ENCODE assay signal across 12 cellular contexts in the genomic region with DNA sequence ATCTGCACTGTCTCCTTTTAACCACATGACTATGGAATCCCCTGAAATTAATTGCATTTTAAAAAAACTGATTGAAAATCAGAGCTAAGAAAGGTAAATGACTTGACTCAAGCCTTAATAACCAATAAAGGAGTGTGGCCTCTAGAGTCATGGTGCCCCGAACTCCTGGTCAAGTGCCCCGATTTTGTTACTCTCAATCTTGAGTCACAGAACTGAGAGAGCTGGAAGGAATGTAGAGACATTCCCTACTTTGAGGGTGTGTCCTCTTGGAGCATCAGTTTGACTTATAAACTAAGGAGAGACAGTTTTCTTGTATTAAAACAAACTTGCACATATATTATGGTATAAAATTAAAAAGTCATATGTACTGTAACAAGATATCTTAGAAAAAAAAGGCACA. TPM values are rescaled to one million over a fixed set of nuclear protein-coding genes. Genes with fewer than 3 reads are reported as not detected.
DNase-seq lines count a peak whose midpoint lies in the region; ATAC-seq, FAIRE-seq and TF ChIP-seq lines count a peak whose summit lies in the region.
"Had no signal": no experiment of that assay in that cellular context is flagged by ENCODE, and none has a peak within 500 bp of the region (broad histone marks: within the 10 kb centered on the region; RNA-seq: fewer than 3 reads in every experiment).

No MANE protein-coding gene starts in this region.

- CTCF ChIA-PET in MCF 10A (lab: Yijun Ruan, JAX) = interaction anchor here (1.3 to 2.1 kb wide), 2 partner anchors 13 to 49 kb away, joined by 4 to 11 read pairs; no protein-coding TSS in a partner anchor

- POLR2A ChIA-PET in MCF 10A (lab: Yijun Ruan, JAX) = interaction anchor here (0.6 to 6.9 kb wide), 16 partner anchors 8 to 1525 kb away, joined by 3 to 79 read pairs (median 4); a partner anchor contains a TSS

- H3K9me3 Mint-ChIP-seq in MCF 10A (ENCODE audit: unreplicated experiment) = no peaks in the 10 kb centered on the region

- DNase-seq in MCF 10A (ENCODE audit: unreplicated experiment) (peak; percentile 44), breast epithelium (ENCODE audit: low spot score in 2 of 2) (no peak), RKO (ENCODE audit: low spot score) (peak; percentile 90), fibroblast of lung (ENCODE audit: low read depth in 2 of 2) (peak; percentile 28 to 70), urothelium cell line (ENCODE audit: low spot score) (peak; percentile 15), upper lobe of left lung (no peak), SJCRH30 (no peak)
- DNase-seq: DMS153; foreskin melanocyte; NCI-H1436; stimulated activated CD4-positive, alpha-beta T cell treated with anti-CD3 and anti-CD28 coated beads, Interleukin-12 subunit alpha, Interleukin-12 subunit beta, amount 100 ng/mL, for 4 hours had no signal

- intact Hi-C loops in MCF 10A (cut with micrococcal nuclease) (loop anchor here (5.0 kb wide), 1 partner anchor 75 kb away; no protein-coding TSS in a partner anchor), breast epithelium (cut with DNase I; ENCODE audit: low total_unique reads) (no loop called here)

- peak overlapping the region; percentile 39 for H3K27ac Mint-ChIP-seq in MCF 10A (ENCODE audit: low read depth, unreplicated experiment)

- no peak overlapping the region for H3K9ac ChIP-seq in fibroblast of lung (ENCODE audit: insufficient read depth, low read length)

- H3K4me1 Mint-ChIP-seq in MCF 10A (ENCODE audit: insufficient read depth, unreplicated experiment) = peaks cover 33% of the 10 kb centered on the region

- H3K27ac ChIP-seq in breast epithelium (no peak overlapping the region), fibroblast of lung (ENCODE audit: insufficient read depth, low read length) (peak overlapping the region; percentile 23), upper lobe of left lung (no peak overlapping the region), SJCRH30 (no peak overlapping the region)

- H3K36me3 Mint-ChIP-seq in MCF 10A (ENCODE audit: insufficient read depth, unreplicated experiment) = peaks cover 29% of the 10 kb centered on the region

- no peaks in the 10 kb centered on the region for H3K27me3 Mint-ChIP-seq in MCF 10A (ENCODE audit: insufficient read depth, unreplicated experiment)

- WGBS in upper lobe of left lung, 2 donors = 31% methylated on average over 2 of the region's 2 CpGs

- H3K27me3 ChIP-seq in breast epithelium (no peaks in the 10 kb centered on the region), fibroblast of lung (ENCODE audit: control insufficient read depth, insufficient read depth, low read length) (no peaks in the 10 kb centered on the region), upper lobe of left lung (no peaks in the 10 kb centered on the region), SJCRH30 (no peaks in the 10 kb centered on the region)

- TF ChIP-seq EP300 in upper lobe of left lung (IDR thresholded peaks at IDR 0.05) = no peak

- TF ChIP-seq CTCF in MCF 10A (IDR thresholded peaks at IDR 0.05; ENCODE audit: unreplicated experiment) (no peak), breast epithelium (IDR thresholded peaks at IDR 0.05) (no peak), fibroblast of lung (conservative IDR thresholded peaks at IDR 0.05 in 1 of 2, IDR thresholded peaks at IDR 0.05 in 1 of 2; ENCODE audit: low read depth in 1 of 2, low read length in 2 of 2) (no peak), upper lobe of left lung (IDR thresholded peaks at IDR 0.05) (no peak)

- H3K4me1 ChIP-seq in breast epithelium (peaks cover 0 to 9% of the 10 kb centered on the region in 2 donors), fibroblast of lung (ENCODE audit: control insufficient read depth, extremely low read depth, insufficient read depth, low read length) (peaks cover 10% of the 10 kb centered on the region), upper lobe of left lung (peaks cover 19 to 37% (median 26%) of the 10 kb centered on the region in 4 donors), SJCRH30 (peaks cover 11% of the 10 kb centered on the region)

- H3K36me3 ChIP-seq in breast epithelium = no peaks in the 10 kb centered on the region
- H3K36me3 ChIP-seq in fibroblast of lung (ENCODE audit: control insufficient read depth, insufficient read depth, low read length) = no peaks in the 10 kb centered on the region
- H3K36me3 ChIP-seq in upper lobe of left lung = peaks cover 0 to under 1% (median 0%) of the 10 kb centered on the region in 4 donors
- H3K36me3 ChIP-seq in SJCRH30 = peaks cover 18% of the 10 kb centered on the region

- no peak overlapping the region for H2AFZ ChIP-seq in fibroblast of lung (ENCODE audit: low read length)

- peaks cover 74% of the 10 kb centered on the region for H3K79me2 ChIP-seq in fibroblast of lung (ENCODE audit: control insufficient read depth, insufficient read depth, low read length)

- ATAC-seq in GM18909 (IDR thresholded peaks at IDR 0.05; ENCODE audit: poor library complexity, unreplicated experiment) (no peak), upper lobe of left lung (ENCODE audit: low FRiP score in 2 of 2) (no peak)

- peaks cover 15% of the 10 kb centered on the region for H4K20me1 ChIP-seq in fibroblast of lung (ENCODE audit: control insufficient read depth, extremely low read depth, insufficient read depth, low read length)

- H3K9me3 ChIP-seq in breast epithelium (no peaks in the 10 kb centered on the region), fibroblast of lung (ENCODE audit: control insufficient read depth, insufficient read depth, low read depth, low read length) (no peaks in the 10 kb centered on the region), upper lobe of left lung (no peaks in the 10 kb centered on the region), SJCRH30 (replicated peaks) (no peaks in the 10 kb centered on the region)

- peak overlapping the region; percentile 88 for H3K4me3 Mint-ChIP-seq in MCF 10A (ENCODE audit: unreplicated experiment)

- H3K4me3 ChIP-seq in breast epithelium = no peak overlapping the region
- peak overlapping the region; percentile 91 to 99 (median 97) for H3K4me3 ChIP-seq in fibroblast of lung (replicated peaks in 1 of 4; ENCODE audit: control extremely low read depth in 1 of 4, insufficient read depth in 1 of 4, low read depth in 3 of 4, low read length in 4 of 4)
- no peak overlapping the region for H3K4me3 ChIP-seq in upper lobe of left lung
- no peak overlapping the region for H3K4me3 ChIP-seq in SJCRH30

- peak overlapping the region; percentile 96 for H3K4me2 ChIP-seq in fibroblast of lung (ENCODE audit: extremely low read depth, insufficient read depth, low read length)

- no peak for FAIRE-seq in urothelium cell line (lab: Jason Lieb, UNC)

- no TSS peak for BruUV-seq in MCF 10A (replicated peaks; lab: Mats Ljungman, UMichigan)

- TF ChIP-seq POLR2A in breast epithelium (IDR thresholded peaks at IDR 0.05) = no peak
- no peak for TF ChIP-seq POLR2A in upper lobe of left lung (IDR thresholded peaks at IDR 0.05)

RNA-seq across cellular contexts. Expression of a gene that starts 2.4 kb away (rescaled TPM):
- 100 and 160 TPM in 2 replicates for total RNA-seq in MCF 10A (2022)
- total RNA-seq in breast epithelium = 10 to 100 TPM; 55.1 to 67.8 (median 64.5) TPM
- total RNA-seq in fibroblast of lung = 71.5 and 80.9 TPM in 2 replicates
- polyA plus RNA-seq in fibroblast of lung = 74.7 and 96.2 TPM in 2 replicates
- 33.0 and 46.9 TPM in 2 replicates for polyA plus RNA-seq in fibroblast of lung (2012)
- 21.3 and 30.6 TPM in 2 replicates for polyA minus RNA-seq in fibroblast of lung (ENCODE audit: low replicate concordance)
- total RNA-seq in upper lobe of left lung = 10 to 100 TPM; 20.4 to 54.7 (median 33.7) TPM
- total RNA-seq in SJCRH30 (2014; rRNA removed; shearing (Covaris generic)) = 129 and 155 TPM in 2 replicates

RNA-seq across cellular contexts. Expression of a gene that starts 26.8 kb away (rescaled TPM):
- 10.4 and 13.4 TPM in 2 replicates for total RNA-seq in MCF 10A (2022)
- total RNA-seq in breast epithelium = 10 to 100 TPM in 2 of 3 donors, 1 to 10 TPM in 1; 8.5 to 18.1 (median 13.8) TPM
- 14.4 and 14.6 TPM in 2 replicates for total RNA-seq in fibroblast of lung
- polyA plus RNA-seq in fibroblast of lung = 11.3 and 13.5 TPM in 2 replicates
- 10.4 and 10.8 TPM in 2 replicates for polyA plus RNA-seq in fibroblast of lung (2012)
- polyA minus RNA-seq in fibroblast of lung (ENCODE audit: low replicate concordance) = 1.0 and 1.7 TPM in 2 replicates
- total RNA-seq in upper lobe of left lung = 10 to 100 TPM in 2 of 6 donors, 1 to 10 TPM in 4; 7.9 to 12.5 (median 9.7) TPM
- 26.8 and 31.8 TPM in 2 replicates for total RNA-seq in SJCRH30 (2014; rRNA removed; shearing (Covaris generic))

Comparison
In these comparisons a context has a peak if more than half of its experiments do, and no peak if none do; other contexts are left out.
1. DNase-seq: peak in MCF 10A (single experiment), RKO (single experiment), fibroblast of lung (2 of 2) and urothelium cell line (single experiment); none in breast epithelium (0 of 2), upper lobe of left lung (0 of 2) and SJCRH30 (0 of 2).
2. H3K4me3 ChIP-seq: peak in fibroblast of lung (4 of 4); none in breast epithelium (0 of 3), upper lobe of left lung (0 of 4) and SJCRH30 (single experiment).